In the genomic region with DNA sequence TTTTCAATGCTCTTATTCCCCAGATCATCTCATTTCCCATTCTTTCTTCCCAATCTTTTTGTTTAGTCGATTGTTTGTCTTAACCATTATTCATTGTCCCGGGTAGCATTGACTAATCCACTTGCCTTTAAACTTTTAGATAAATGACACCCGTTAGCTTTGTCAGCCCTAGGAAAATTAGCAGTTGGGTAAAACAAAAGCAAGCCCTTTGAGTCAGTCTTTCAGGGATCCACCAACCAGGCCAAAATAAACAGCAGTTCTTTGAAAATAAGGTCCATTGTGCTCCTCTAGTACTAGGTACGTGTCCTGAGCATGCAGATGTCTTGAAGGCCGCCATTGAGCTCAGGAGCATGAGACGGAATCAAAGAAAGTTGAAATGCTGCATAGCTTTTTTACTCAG, we compare ENCODE assay signal across 27 cellular contexts.
"Had no signal": no experiment of that assay in that cellular context is flagged by ENCODE, and none has a peak within 500 bp of the region (broad histone marks: within the 10 kb centered on the region; RNA-seq: fewer than 3 reads in every experiment).

No MANE protein-coding gene starts in this region.

- H3K4me3 Mint-ChIP-seq: immature natural killer cell had no signal

- FAIRE-seq: colon, frontal cortex, kidney had no signal

- H3K79me2 ChIP-seq: hepatocyte had no signal

- DNase-seq: cerebellar nuclear complex; dermis blood vessel endothelial cell; dorsolateral prefrontal cortex; effector CD4-positive, alpha-beta T cell; effector memory CD4-positive, alpha-beta T cell; erythroblast; esophagus squamous epithelium; foreskin keratinocyte; heart left ventricle; hypothalamus; immature natural killer cell; islet precursor cell; kidney; kidney glomerular epithelial cell; left colon; left ventricle myocardium inferior; lower lobe of right lung; mesenchymal stem cell; midbrain had no signal

- H3K27ac Mint-ChIP-seq: immature natural killer cell had no signal

- H3K9me3 ChIP-seq: esophagus squamous epithelium, gastroesophageal sphincter, heart left ventricle, left ventricle myocardium inferior, lower lobe of right lung had no signal

- H3K4me2 ChIP-seq: hepatocyte had no signal

- H3K36me3 ChIP-seq: esophagus squamous epithelium, gastroesophageal sphincter, heart left ventricle, left ventricle myocardium inferior, lower lobe of right lung had no signal

- H3K4me1 Mint-ChIP-seq: immature natural killer cell had no signal

- H3K27ac ChIP-seq: coronary artery, epithelial cell of prostate, esophagus squamous epithelium, foreskin keratinocyte, gastroesophageal sphincter, heart left ventricle, hepatocyte, left ventricle myocardium inferior, lower lobe of right lung had no signal

- H3K27me3 ChIP-seq: dorsolateral prefrontal cortex, esophagus squamous epithelium, gastroesophageal sphincter, heart left ventricle, hepatocyte had no signal

- H3K4me3 ChIP-seq: coronary artery, dorsolateral prefrontal cortex, esophagus squamous epithelium, gastroesophageal sphincter, heart left ventricle, hepatocyte, left ventricle myocardium inferior, lower lobe of right lung had no signal

- H2AFZ ChIP-seq: hepatocyte had no signal

- H3K36me3 Mint-ChIP-seq: immature natural killer cell had no signal

- ATAC-seq: esophagus mucosa, foreskin keratinocyte, gastroesophageal sphincter, heart left ventricle, left colon, left lobe of liver, lower lobe of right lung had no signal

- H3K4me1 ChIP-seq: esophagus squamous epithelium, foreskin keratinocyte, gastroesophageal sphincter, heart left ventricle, left ventricle myocardium inferior, lower lobe of right lung had no signal
